11 cellular contexts compared by ENCODE assay signal in genomic region chr7:105222953-105223352, GRCh38.
"Had no signal": no experiment of that assay in that cellular context is flagged by ENCODE, and none has a peak within 500 bp of the region (broad histone marks: within the 10 kb centered on the region; RNA-seq: fewer than 3 reads in every experiment).

No MANE protein-coding gene starts in this region.

- H3K4me1 ChIP-seq: parathyroid adenoma had no signal

- H2AFZ ChIP-seq: hepatocyte, parathyroid adenoma had no signal

- H3K27me3 ChIP-seq: ascending aorta, hepatocyte, right atrium auricular region, transverse colon had no signal

- H3K9me3 ChIP-seq: ascending aorta, right atrium auricular region, transverse colon had no signal

- H3K4me2 ChIP-seq: hepatocyte had no signal

- H3K4me3 Mint-ChIP-seq: activated T-helper 1 cell treated with anti-CD3 and anti-CD28 coated beads, Interleukin-12 subunit alpha, Interleukin-12 subunit beta, Interleukin-2, Interleukin-4 antibody, amounts not matched to agents 30 ng/mL and 10 ng/mL and 1 ng/mL, durations not matched to agents 14 hours and 24 hours and 36 hours; stimulated activated memory B cell treated with anti-CD40 and anti-IgM and Interleukin-4, amounts not matched to agents 10 μg/mL and 1 μg/mL and 100 μg/mL, for 72 hours had no signal

- ATAC-seq: left ventricle myocardium superior; stimulated activated memory B cell treated with anti-CD40 and anti-IgM and Interleukin-4, amounts not matched to agents 10 μg/mL and 1 μg/mL and 100 μg/mL, for 72 hours had no signal

- H3K9ac ChIP-seq: parathyroid adenoma had no signal

- H3K4me3 ChIP-seq: ascending aorta, hepatocyte, right atrium auricular region, transverse colon had no signal

- H3K27me3 Mint-ChIP-seq: stimulated activated memory B cell treated with anti-CD40 and anti-IgM and Interleukin-4, amounts not matched to agents 10 μg/mL and 1 μg/mL and 100 μg/mL, for 72 hours had no signal

- H3K36me3 ChIP-seq: ascending aorta, right atrium auricular region, transverse colon had no signal

- DNase-seq: activated CD4-positive, alpha-beta T cell treated with anti-CD3 and anti-CD28 coated beads for 48 hours; activated naive CD4-positive, alpha-beta T cell; left ventricle myocardium superior; mesenchymal stem cell; transverse colon had no signal

- H3K27ac Mint-ChIP-seq: activated T-helper 1 cell treated with anti-CD3 and anti-CD28 coated beads, Interleukin-12 subunit alpha, Interleukin-12 subunit beta, Interleukin-2, Interleukin-4 antibody, amounts not matched to agents 30 ng/mL and 10 ng/mL and 1 ng/mL, durations not matched to agents 14 hours and 24 hours and 36 hours; stimulated activated memory B cell treated with anti-CD40 and anti-IgM and Interleukin-4, amounts not matched to agents 10 μg/mL and 1 μg/mL and 100 μg/mL, for 72 hours had no signal

- H3K27ac ChIP-seq: ascending aorta, hepatocyte, parathyroid adenoma, right atrium auricular region, transverse colon had no signal
